15 cellular contexts compared by ENCODE assay signal in genomic region chr1:18929686-18930085, GRCh38. TPM values are rescaled to one million over a fixed set of nuclear protein-coding genes. Genes with fewer than 3 reads are reported as not detected.
DNase-seq lines count a peak whose midpoint lies in the region; ATAC-seq, FAIRE-seq and TF ChIP-seq lines count a peak whose summit lies in the region.
"Had no signal": no experiment of that assay in that cellular context is flagged by ENCODE, and none has a peak within 500 bp of the region (broad histone marks: within the 10 kb centered on the region; RNA-seq: fewer than 3 reads in every experiment).

No MANE protein-coding gene starts in this region.

- intact Hi-C loops in activated CD4-positive, alpha-beta T cell treated with anti-CD3 and anti-CD28 coated beads for 36 hours (cut with DNase I, micrococcal nuclease), result loop anchor here in 1 of 2 experiments (10.0 kb wide), 1 partner anchor 1495 kb away; the partner anchor contains the start of gene RCC2
- intact Hi-C loops in ascending aorta (cut with DNase I), result loop anchor here (10.0 kb wide), 1 partner anchor 385 kb away; the partner anchor contains the start of genes AKR7A2 and SLC66A1
- intact Hi-C loops in kidney (cut with DNase I), result no loop called here
- intact Hi-C loops in dorsolateral prefrontal cortex (cut with DNase I), result no loop called here

- no peak for FAIRE-seq in kidney (lab: Jason Lieb, UNC)
- FAIRE-seq: A549, urothelium cell line had no signal

- H3K9me3 Mint-ChIP-seq in activated CD4-positive, alpha-beta T cell treated with anti-CD3 and anti-CD28 coated beads for 36 hours (ENCODE audit: low read depth), result peaks cover 2% of the 10 kb centered on the region

- peaks cover 89% of the 10 kb centered on the region for H3K4me1 Mint-ChIP-seq in activated CD4-positive, alpha-beta T cell treated with anti-CD3 and anti-CD28 coated beads for 36 hours

- peaks cover 13 to 44% of the 10 kb centered on the region in 2 donors for H3K4me1 ChIP-seq in ascending aorta
- peaks cover 26 to 36% of the 10 kb centered on the region in 2 donors for H3K4me1 ChIP-seq in kidney (ENCODE audit: control insufficient read depth in 1 of 2, insufficient read depth in 1 of 2, low read depth in 1 of 2, low read length in 2 of 2)

- ATAC-seq in activated CD4-positive, alpha-beta T cell treated with anti-CD3 and anti-CD28 coated beads for 36 hours, result no peak
- ATAC-seq: A549, heart right ventricle had no signal

- peak overlapping the region; percentile 82 for H3K27ac Mint-ChIP-seq in activated CD4-positive, alpha-beta T cell treated with anti-CD3 and anti-CD28 coated beads for 36 hours

- H3K9me3 ChIP-seq in ascending aorta (no peaks in the 10 kb centered on the region), kidney (ENCODE audit: control insufficient read depth in 1 of 2, low read length in 2 of 2) (no peaks in the 10 kb centered on the region)
- H3K9me3 ChIP-seq: A549, heart right ventricle had no signal

- H3K27me3 ChIP-seq in ascending aorta (no peaks in the 10 kb centered on the region), dorsolateral prefrontal cortex (no peaks in the 10 kb centered on the region)
- H3K27me3 ChIP-seq: heart right ventricle had no signal

- H3K4me3 ChIP-seq in ascending aorta (no peak overlapping the region), kidney (ENCODE audit: low read length in 2 of 2) (no peak overlapping the region), dorsolateral prefrontal cortex (no peak overlapping the region)
- H3K4me3 ChIP-seq: A549, heart right ventricle had no signal

- no peak overlapping the region for H3K4me3 Mint-ChIP-seq in activated CD4-positive, alpha-beta T cell treated with anti-CD3 and anti-CD28 coated beads for 36 hours

- no peaks in the 10 kb centered on the region for H3K36me3 ChIP-seq in ascending aorta
- no peaks in the 10 kb centered on the region for H3K36me3 ChIP-seq in kidney (ENCODE audit: control insufficient read depth in 1 of 2, insufficient read depth in 2 of 2, low read length in 2 of 2)
- H3K36me3 ChIP-seq: heart right ventricle had no signal

- H3K27me3 Mint-ChIP-seq in activated CD4-positive, alpha-beta T cell treated with anti-CD3 and anti-CD28 coated beads for 36 hours, result no peaks in the 10 kb centered on the region

- POLR2A ChIA-PET in activated CD4-positive, alpha-beta T cell treated with anti-CD3 and anti-CD28 coated beads for 36 hours (lab: Charles Lee), result interaction anchor here (1.2 kb wide), 1 partner anchor 22 kb away, joined by 3 read pairs; no protein-coding TSS in a partner anchor

- TF ChIP-seq CTCF in ascending aorta (IDR thresholded peaks at IDR 0.05) (no peak), kidney (IDR thresholded peaks at IDR 0.05; ENCODE audit: borderline replicate concordance, extremely low read depth, insufficient read depth) (no peak), dorsolateral prefrontal cortex (IDR thresholded peaks at IDR 0.05 in 54 of 56, conservative IDR thresholded peaks at IDR 0.05 in 2 of 56; ENCODE audit: low read depth in 1 of 56, partially characterized antibody in 56 of 56) (no peak)

- H3K36me3 Mint-ChIP-seq in activated CD4-positive, alpha-beta T cell treated with anti-CD3 and anti-CD28 coated beads for 36 hours (ENCODE audit: low read depth), result peaks cover 10% of the 10 kb centered on the region

- no peak overlapping the region for H3K9ac ChIP-seq in kidney (ENCODE audit: low read length in 2 of 2)

- CTCF ChIA-PET in activated CD4-positive, alpha-beta T cell treated with anti-CD3 and anti-CD28 coated beads for 36 hours (lab: Charles Lee), result interaction anchor here (1.5 to 7.7 kb wide), 3 partner anchors 9 to 22 kb away, joined by 4 to 66 read pairs (median 26); no protein-coding TSS in a partner anchor

- no peak for DNase-seq in activated CD4-positive, alpha-beta T cell treated with anti-CD3 and anti-CD28 coated beads for 36 hours
- DNase-seq in activated CD4-positive, alpha-beta T cell treated with anti-CD3 and anti-CD28 coated beads, Interleukin-2, amount 50 U/mL, for 48 hours, result no peak
- DNase-seq in H4 (ENCODE audit: low spot score) (peak; percentile 49), ascending aorta (ENCODE audit: low spot score in 2 of 2) (no peak), kidney (peak; percentile 34), OCI-M1 (lab: John Stamatoyannopoulos, UW) (no peak), iPS-NIHi11 (ENCODE audit: low spot score) (no peak), dorsolateral prefrontal cortex (no peak)
- DNase-seq: activated CD4-positive, alpha-beta T cell treated with anti-CD3 and anti-CD28 coated beads, Interleukin-2, amount 50 U/mL, for 1 hour; DMS79 treated with DMSO at 0.1 percent for 48 hours; heart right ventricle; NK-92 treated with Interleukin-12 subunit alpha and Interleukin-12 subunit beta, amount 100 ng/mL, for 24 hours had no signal

- H3K27ac ChIP-seq in ascending aorta (peak overlapping the region; percentile 49 to 95), kidney (ENCODE audit: low read depth in 2 of 2, low read length in 2 of 2) (no peak overlapping the region), dorsolateral prefrontal cortex (peak overlapping the region in 1 of 59 donors; percentile 9)
- H3K27ac ChIP-seq: HL-60 had no signal

RNA-seq across cellular contexts. Expression of gene IFFO2, which starts 26.8 kb away (rescaled TPM):
- total RNA-seq in activated CD4-positive, alpha-beta T cell treated with anti-CD3 and anti-CD28 coated beads for 36 hours, result 10 to 100 TPM; 48.3 to 62.7 TPM
- total RNA-seq in H4 (2014; rRNA removed; shearing (Covaris generic)), result 3.5 and 4.4 TPM in 2 replicates
- total RNA-seq in ascending aorta (131 TPM), kidney (23.1 TPM), dorsolateral prefrontal cortex (10 to 100 TPM; 15.3 to 36.0 (median 21.7) TPM)
- polyA plus RNA-seq in kidney (ENCODE audit: insufficient read depth, low read depth, low replicate concordance), result 7.5 TPM

RNA-seq across cellular contexts. Expression of gene ALDH4A1, which starts 27.3 kb away (rescaled TPM):
- 1 to 10 TPM; 4.4 to 5.8 TPM for total RNA-seq in activated CD4-positive, alpha-beta T cell treated with anti-CD3 and anti-CD28 coated beads for 36 hours
- total RNA-seq in H4 (2014; rRNA removed; shearing (Covaris generic)), result 2.5 and 3.3 TPM in 2 replicates
- total RNA-seq in ascending aorta (16.6 TPM), kidney (49.3 TPM), dorsolateral prefrontal cortex (100 to 1,000 TPM in 1 of 120 experiments, 10 to 100 TPM in 119; 16.8 to 112 (median 40.4) TPM)
- polyA plus RNA-seq in kidney (ENCODE audit: insufficient read depth, low read depth, low replicate concordance), result 352 TPM

Comparison
In these comparisons a context has a peak if more than half of its experiments do, and no peak if none do; other contexts are left out.
1. DNase-seq: peak in H4 (single experiment) and kidney (single experiment); none in activated CD4-positive, alpha-beta T cell treated with anti-CD3 and anti-CD28 coated beads for 36 hours (single experiment), activated CD4-positive, alpha-beta T cell treated with anti-CD3 and anti-CD28 coated beads, Interleukin-2, amount 50 U/mL, for 48 hours (0 of 2), ascending aorta (0 of 2), OCI-M1 (single experiment), iPS-NIHi11 (single experiment) and dorsolateral prefrontal cortex (0 of 10).
2. H3K27ac ChIP-seq: peak in ascending aorta (2 of 2); none in kidney (0 of 2).